Comparison of ENCODE assay signal across 16 cellular contexts in the genomic region with DNA sequence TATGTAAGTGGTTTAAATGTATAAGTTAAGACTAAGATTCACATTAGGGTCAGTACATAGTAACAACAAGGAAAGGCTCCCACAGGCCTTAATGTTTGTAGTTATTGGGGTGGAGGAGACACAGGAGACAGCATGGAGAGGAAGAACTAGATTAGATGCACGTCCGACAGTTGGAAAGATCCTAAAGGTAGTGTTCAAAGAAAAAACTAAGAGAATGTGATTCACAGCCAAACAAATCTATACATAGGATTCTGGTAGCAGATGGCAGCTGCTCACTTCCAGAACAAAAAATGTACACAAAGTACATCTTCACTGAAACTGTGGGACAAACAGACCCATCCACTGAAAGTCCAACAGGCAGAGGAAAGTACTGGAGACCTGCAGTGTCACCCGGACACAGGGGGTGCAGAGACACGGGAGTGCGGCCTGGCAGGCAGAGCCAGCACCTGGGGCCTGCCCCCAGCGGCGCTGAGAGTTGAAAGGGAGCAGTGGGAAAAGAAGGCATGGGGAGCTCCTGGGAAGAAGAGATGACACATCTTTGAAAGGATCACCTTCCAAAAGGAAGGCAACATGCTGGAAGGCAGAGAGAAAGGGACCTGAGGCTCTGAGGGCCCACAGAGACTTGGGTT. TPM values are rescaled to one million over a fixed set of nuclear protein-coding genes. Genes with fewer than 3 reads are reported as not detected.
DNase-seq lines count a peak whose midpoint lies in the region; ATAC-seq, FAIRE-seq and TF ChIP-seq lines count a peak whose summit lies in the region.
"Had no signal": no experiment of that assay in that cellular context is flagged by ENCODE, and none has a peak within 500 bp of the region (broad histone marks: within the 10 kb centered on the region; RNA-seq: fewer than 3 reads in every experiment).

No MANE protein-coding gene starts in this region.

- no peak for TF ChIP-seq POLR2A in HepG2 (IDR thresholded peaks at IDR 0.05; ENCODE audit: insufficient read depth in 1 of 2, low read depth in 2 of 2, low read length in 2 of 2)
- no peak for TF ChIP-seq POLR2A in right lobe of liver (IDR thresholded peaks at IDR 0.05)

- H3K4me1 Mint-ChIP-seq in central memory CD8-positive, alpha-beta T cell, result peaks cover 5% of the 10 kb centered on the region

- H3K4me3 Mint-ChIP-seq in central memory CD8-positive, alpha-beta T cell, result no peak overlapping the region
- H3K4me3 Mint-ChIP-seq: CD4-positive, alpha-beta T cell had no signal

- no peak overlapping the region for H2AFZ ChIP-seq in HepG2 (ENCODE audit: low read length)

- H3K4me2 ChIP-seq in HepG2 (ENCODE audit: low read depth, low read length), result no peak overlapping the region

- BruUV-seq in HepG2 (replicated peaks; lab: Mats Ljungman, UMichigan), result no TSS peak

- no peak for TF ChIP-seq EP300 in HepG2 (IDR thresholded peaks at IDR 0.05; ENCODE audit: low read depth in 2 of 2, low read length in 2 of 2)
- TF ChIP-seq EP300 in HepG2 (CRISPR knock-in tag; IDR thresholded peaks at IDR 0.05; ENCODE audit: borderline replicate concordance), result no peak

- H3K27me3 ChIP-seq in HepG2 (ENCODE audit: control insufficient read depth in 1 of 2, insufficient read depth in 2 of 2, low read length in 2 of 2) (no peaks in the 10 kb centered on the region), right lobe of liver (no peaks in the 10 kb centered on the region)

- TF ChIP-seq CTCF in HepG2 (CRISPR knock-in tag; IDR thresholded peaks at IDR 0.05) (no peak), right lobe of liver (IDR thresholded peaks at IDR 0.05) (no peak)

- no peaks in the 10 kb centered on the region for H3K27me3 Mint-ChIP-seq in central memory CD8-positive, alpha-beta T cell
- H3K27me3 Mint-ChIP-seq: CD4-positive, alpha-beta T cell had no signal

- peaks cover 7% of the 10 kb centered on the region for H3K36me3 Mint-ChIP-seq in central memory CD8-positive, alpha-beta T cell (ENCODE audit: insufficient read depth)

- no peaks in the 10 kb centered on the region for H4K20me1 ChIP-seq in HepG2 (ENCODE audit: insufficient read depth, low read length)

- no peaks in the 10 kb centered on the region for H3K79me2 ChIP-seq in HepG2 (ENCODE audit: insufficient read depth, low read length)

- H3K9me3 ChIP-seq in HepG2 (ENCODE audit: low read length) (no peaks in the 10 kb centered on the region), right lobe of liver (no peaks in the 10 kb centered on the region)

- over 99% methylated on average over 7 of the region's 7 CpGs for WGBS in HepG2 (ENCODE audit: low lambda C conversion rate)
- 88% methylated on average over 4 of the region's 7 CpGs for WGBS in right lobe of liver (ENCODE audit: insufficient coverage, low coverage, low lambda C conversion rate, missing lambda C conversion rate)

- in situ Hi-C loops in HepG2 (cut with HindIII; ENCODE audit: extremely low pct_ligation_motif_present, low pct_unique_long_range_greater_than_20kb), result no loop called here

- H3K27ac ChIP-seq in HepG2 (ENCODE audit: extremely low read length, insufficient read depth, low read length) (no peak overlapping the region), right lobe of liver (no peak overlapping the region)

- intact Hi-C loops in HepG2 (cut with micrococcal nuclease; ENCODE audit: unreplicated experiment), result no loop called here
- intact Hi-C loops in right lobe of liver (cut with DNase I), result no loop called here

- no peak for FAIRE-seq in HepG2 (lab: Jason Lieb, UNC)
- FAIRE-seq: D721Med had no signal

- POLR2A ChIA-PET in HepG2 (lab: Yijun Ruan, JAX), result no interaction called here

- CTCF ChIA-PET in HepG2 (lab: Yijun Ruan, JAX; ENCODE audit: low intra/inter-chr PET ratio, low total read pairs), result no interaction called here

- H3K4me3 ChIP-seq in HepG2 (replicated peaks in 1 of 3; ENCODE audit: insufficient read depth in 1 of 3, low read depth in 2 of 3, low read length in 3 of 3) (no peak overlapping the region), right lobe of liver (no peak overlapping the region)

- peaks cover 24 to 86% of the 10 kb centered on the region in 2 experiments for H3K36me3 ChIP-seq in HepG2 (replicated peaks in 1 of 2; ENCODE audit: control insufficient read depth in 1 of 2, insufficient read depth in 2 of 2, low read length in 2 of 2)
- no peaks in the 10 kb centered on the region for H3K36me3 ChIP-seq in right lobe of liver

- DNase-seq in HepG2 (ENCODE audit: low spot score) (no peak), right lobe of liver (no peak), pons (ENCODE audit: low spot score) (peak; percentile 12), DMS79 treated with DMSO at 0.1 percent for 48 hours (lab: John Stamatoyannopoulos, UW) (no peak), HK-2 (ENCODE audit: unreplicated experiment) (no peak)
- DNase-seq in central memory CD8-positive, alpha-beta T cell (ENCODE audit: low spot score in 2 of 2), result no peak
- DNase-seq: CD4-positive, alpha-beta T cell; GF-D8; KG1; NCI-H1092; NCI-H226; NCI-H526 treated with DMSO at 0.1 percent for 48 hours; RPMI8226 had no signal

- no peak overlapping the region for H3K9ac ChIP-seq in HepG2 (ENCODE audit: insufficient read depth, low read depth, low read length)

- H3K9me3 Mint-ChIP-seq in central memory CD8-positive, alpha-beta T cell, result no peaks in the 10 kb centered on the region
- H3K9me3 Mint-ChIP-seq: CD4-positive, alpha-beta T cell had no signal

- ATAC-seq in HepG2 (no peak), right lobe of liver (no peak), GM21723 (IDR thresholded peaks at IDR 0.05; ENCODE audit: unreplicated experiment) (no peak), HG03378 (IDR thresholded peaks at IDR 0.05; ENCODE audit: unreplicated experiment) (no peak)
- ATAC-seq in central memory CD8-positive, alpha-beta T cell (replicated peaks; ENCODE audit: extremely low read depth, poor library complexity, severe bottlenecking), result no peak

- H3K4me1 ChIP-seq in HepG2 (ENCODE audit: insufficient read depth, low read length) (0 out of 2 replicates have a peak, but pooled peaks cover under 1% of the 10 kb centered on the region), right lobe of liver (peaks cover 0 to 7% (median 0%) of the 10 kb centered on the region in 4 donors)

- H3K27ac Mint-ChIP-seq in central memory CD8-positive, alpha-beta T cell (ENCODE audit: low read depth), result peak overlapping the region; percentile 17
- H3K27ac Mint-ChIP-seq: CD4-positive, alpha-beta T cell had no signal

- no peak for TF ChIP-seq RAD21 in HepG2 (CRISPR knock-in tag; IDR thresholded peaks at IDR 0.05)

TF ChIP-seq in HepG2, 621 proteins besides CTCF, POLR2A, EP300 and RAD21:
- TF ChIP-seq HMG20B (CRISPR knock-in tag; conservative IDR thresholded peaks at IDR 0.05) (no peak), RBM22 (optimal IDR thresholded peaks at IDR 0.05; ENCODE audit: low read length) (peak; percentile 23)

RNA-seq across cellular contexts. Expression of gene NELFA, which starts 40.0 kb away (rescaled TPM):
- 11.4 and 18.5 TPM in 2 replicates for total RNA-seq in HepG2 (2016; rRNA removed; fragmentation: Illumina TruSeq; extraction: Trizol)
- total RNA-seq in HepG2 (2016; cell fraction: cytosol; rRNA removed; fragmentation: Illumina TruSeq; extraction: Trizol; ENCODE audit: low read depth), result 11.0 and 11.5 TPM in 2 replicates
- total RNA-seq in HepG2 (2016; cell fraction: insoluble cytoplasmic fraction; rRNA removed; fragmentation: Illumina TruSeq; extraction: Trizol), result 10.3 and 19.4 TPM in 2 replicates
- total RNA-seq in HepG2 (2016; cell fraction: membrane; rRNA removed; fragmentation: Illumina TruSeq; extraction: Trizol), result 15.4 and 15.7 TPM in 2 replicates
- total RNA-seq in HepG2 (2016; cell fraction: nucleus; rRNA removed; fragmentation: Illumina TruSeq; extraction: Trizol), result 15.3 and 18.5 TPM in 2 replicates
- 13.3 and 14.6 TPM in 2 replicates for polyA plus RNA-seq in HepG2 (2011; rRNA removed)
- 6.5 and 13.6 TPM in 2 replicates for polyA plus RNA-seq in HepG2 (2011; cell fraction: cytosol; rRNA removed)
- 45.3 and 58.0 TPM in 2 replicates for polyA plus RNA-seq in HepG2 (2011; cell fraction: nucleus; rRNA removed)
- polyA plus RNA-seq in HepG2 (2012), result 16.5 and 18.9 TPM in 2 replicates
- 6.0 and 6.9 TPM in 2 replicates for polyA plus RNA-seq in HepG2 (2016; cell fraction: cytosol; fragmentation: Illumina TruSeq; extraction: Trizol; ENCODE audit: low read depth)
- polyA plus RNA-seq in HepG2 (2016; cell fraction: insoluble cytoplasmic fraction; fragmentation: Illumina TruSeq; extraction: Trizol; ENCODE audit: low read depth), result 18.4 and 25.2 TPM in 2 replicates
- polyA plus RNA-seq in HepG2 (2016; cell fraction: membrane; fragmentation: Illumina TruSeq; extraction: Trizol; ENCODE audit: low read depth), result 9.2 and 10.2 TPM in 2 replicates
- 43.4 and 47.9 TPM in 2 replicates for polyA plus RNA-seq in HepG2 (2016; cell fraction: nucleus; fragmentation: Illumina TruSeq; extraction: Trizol; ENCODE audit: insufficient read depth, low read depth)
- polyA minus RNA-seq in HepG2 (2011; rRNA and poly(A)+ RNA removed; ENCODE audit: low replicate concordance), result 8.8 and 40.6 TPM in 2 replicates
- polyA minus RNA-seq in HepG2 (2011; cell fraction: cytosol; rRNA and poly(A)+ RNA removed), result 11.3 and 19.9 TPM in 2 replicates
- polyA minus RNA-seq in HepG2 (2011; cell fraction: nucleus; rRNA and poly(A)+ RNA removed), result 29.0 and 37.0 TPM in 2 replicates
- total RNA-seq in right lobe of liver, result 10 to 100 TPM in 2 of 6 experiments, 1 to 10 TPM in 4; 6.6 to 14.7 (median 8.7) TPM
